In genomic region chr13:100630564-100630963, GRCh38 we compare ENCODE assay signal across 1 cellular context.
TF ChIP-seq lines count a peak whose summit lies in the region.

No MANE protein-coding gene starts in this region.

TF ChIP-seq in IMR-90, 13 proteins besides CTCF, POLR2A, EP300 and RAD21 (continued from another document):
- TF ChIP-seq ELK1 (IDR thresholded peaks at IDR 0.05; ENCODE audit: borderline replicate concordance, low read depth, low read length) = no peak
- TF ChIP-seq MAFK (IDR thresholded peaks at IDR 0.05; ENCODE audit: low read depth, low read length) = no peak
- TF ChIP-seq NFE2L2 (IDR thresholded peaks at IDR 0.05; ENCODE audit: low read depth, low read length) = no peak
- TF ChIP-seq USF2 (IDR thresholded peaks at IDR 0.05; ENCODE audit: low read depth, low read length) = no peak
- TF ChIP-seq RCOR1 (IDR thresholded peaks at IDR 0.05; ENCODE audit: insufficient replicate concordance, low read length) = no peak
- TF ChIP-seq CHD1 (IDR thresholded peaks at IDR 0.05; ENCODE audit: low read depth, low read length) = no peak
- no peak for TF ChIP-seq SMC3 (IDR thresholded peaks at IDR 0.05; ENCODE audit: low read depth, low read length)
- TF ChIP-seq CEBPB (IDR thresholded peaks at IDR 0.05; ENCODE audit: low read depth, low read length) = no peak
- TF ChIP-seq RFX5 (IDR thresholded peaks at IDR 0.05; ENCODE audit: low read depth, low read length) = no peak
- no peak for TF ChIP-seq FOS (IDR thresholded peaks at IDR 0.05; ENCODE audit: low read depth, low read length)
- no peak for TF ChIP-seq MXI1 (IDR thresholded peaks at IDR 0.05; ENCODE audit: borderline replicate concordance, low read depth, low read length)
